In the genomic region with DNA sequence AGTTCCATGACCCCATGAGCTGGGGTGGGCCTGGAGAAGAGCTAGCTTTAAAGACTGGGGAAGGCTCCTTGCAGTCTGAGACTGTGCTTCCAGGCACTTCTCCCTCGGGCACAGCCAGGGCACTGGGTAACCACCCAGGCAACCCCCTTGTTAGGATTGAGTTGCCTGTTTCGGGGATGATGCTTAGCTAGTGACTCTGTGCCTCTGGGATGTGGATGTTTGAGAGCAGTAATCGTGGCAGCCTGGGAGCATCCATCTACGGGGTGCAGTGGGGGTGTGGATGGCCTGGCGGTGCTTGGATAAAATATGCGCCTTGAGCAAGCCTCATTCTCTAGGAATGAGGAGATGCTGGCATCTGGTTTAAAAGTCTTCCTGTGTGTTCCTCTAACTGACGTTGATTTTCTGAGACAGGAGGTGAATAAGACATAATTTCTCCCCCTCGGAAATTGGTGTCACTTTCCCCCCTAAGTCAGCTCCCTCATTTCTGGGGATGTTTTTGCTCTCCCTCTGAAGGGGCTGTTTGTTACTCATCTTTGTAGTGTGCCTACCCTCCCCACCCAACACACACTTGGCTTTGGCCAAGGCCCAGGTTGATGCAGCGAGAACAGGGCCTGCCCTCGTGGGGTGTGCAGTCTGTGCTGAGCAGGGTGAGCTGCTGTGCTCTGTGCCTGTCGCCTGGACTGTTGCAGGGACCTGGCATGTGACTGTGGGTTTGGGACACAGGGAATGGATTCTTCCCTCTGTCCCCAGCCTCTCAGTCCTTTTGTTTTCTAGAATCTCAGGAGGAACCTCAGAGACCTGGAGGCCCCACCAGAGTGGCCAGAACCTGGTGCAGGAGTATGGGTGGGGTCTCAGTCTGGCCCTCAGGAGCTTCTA, we compare ENCODE assay signal across 14 cellular contexts. TPM values are rescaled to one million over a fixed set of nuclear protein-coding genes. Genes with fewer than 3 reads are reported as not detected.
DNase-seq lines count a peak whose midpoint lies in the region; ATAC-seq and TF ChIP-seq lines count a peak whose summit lies in the region.
"Had no signal": no experiment of that assay in that cellular context is flagged by ENCODE, and none has a peak within 500 bp of the region (broad histone marks: within the 10 kb centered on the region; RNA-seq: fewer than 3 reads in every experiment).

No MANE protein-coding gene starts in this region.

- DNase-seq in esophagus muscularis mucosa (ENCODE audit: extremely low spot score) (no peak), neuronal stem cell (ENCODE audit: low spot score) (no peak), COLO829 (ENCODE audit: low spot score) (no peak), HK-2 (ENCODE audit: unreplicated experiment) (no peak)
- DNase-seq in stimulated activated CD4-positive, alpha-beta T cell treated with anti-CD3 and anti-CD28 coated beads, Interleukin-1b, Interleukin-23, amount 100 ng/mL, for 48 hours = no peak
- DNase-seq: activated CD4-positive, alpha-beta T cell treated with anti-CD3 and anti-CD28 coated beads, Interleukin-2, amount 50 U/mL, for 48 hours; effector memory CD4-positive, alpha-beta T cell; NCI-H1417; SW 1271 had no signal

- ATAC-seq in GM19467 (IDR thresholded peaks at IDR 0.05; ENCODE audit: unreplicated experiment) = no peak
- ATAC-seq: activated naive CD4-positive, alpha-beta T cell treated with anti-CD3 and anti-CD28 coated beads, Interleukin-2, amount 50 U/mL, for 72 hours had no signal

- H2BK15ac ChIP-seq in neuronal stem cell (ENCODE audit: low read length) = no peak overlapping the region

- H3K4me1 ChIP-seq in BLaER1 treated with 17β-estradiol and CSF1 and Interleukin-3, amounts not matched to agents 10 nM and 100 nM = peaks cover 32 to 93% (median 86%) of the 10 kb centered on the region in 10 experiments; a peak in 19 of 20 replicates
- peaks cover 23% of the 10 kb centered on the region for H3K4me1 ChIP-seq in HUES6 (ENCODE audit: control insufficient read depth, insufficient read depth, low read length)
- H3K4me1 ChIP-seq in esophagus muscularis mucosa = peaks cover 18 to 37% (median 31%) of the 10 kb centered on the region in 4 donors
- peaks cover 5 to 8% of the 10 kb centered on the region in 2 donors for H3K4me1 ChIP-seq in neuronal stem cell (ENCODE audit: control insufficient read depth in 2 of 2, insufficient read depth in 1 of 2, low read depth in 1 of 2, low read length in 2 of 2)

- H3K9me3 ChIP-seq in BLaER1 treated with 17β-estradiol and CSF1 and Interleukin-3, amounts not matched to agents 10 nM and 100 nM (replicated peaks in 1 of 11) = peaks cover 0 to 5% (median 0%) of the 10 kb centered on the region in 11 experiments; a peak in 1 of 22 replicates
- H3K9me3 ChIP-seq in HUES6 (ENCODE audit: control insufficient read depth, insufficient read depth, low read depth, low read length) (no peaks in the 10 kb centered on the region), esophagus muscularis mucosa (no peaks in the 10 kb centered on the region), neuronal stem cell (replicated peaks in 1 of 2; ENCODE audit: control insufficient read depth in 2 of 2, insufficient read depth in 1 of 2, low read depth in 1 of 2, low read length in 2 of 2) (peaks cover 5 to 8% of the 10 kb centered on the region in 2 donors)
- H3K9me3 ChIP-seq: vagina had no signal

- no peak overlapping the region for H3K14ac ChIP-seq in neuronal stem cell (ENCODE audit: low read length)

- no peak overlapping the region for H4K91ac ChIP-seq in neuronal stem cell (ENCODE audit: low read depth, low read length, poor library complexity)

- H3K9ac ChIP-seq in BLaER1 treated with 17β-estradiol and CSF1 and Interleukin-3, amounts not matched to agents 10 nM and 100 nM = peak overlapping the region in 5 of 11 experiments; percentile 60 to 81 (median 72); a peak in 6 of 22 replicates
- H3K9ac ChIP-seq in HUES6 (ENCODE audit: low read length) = peak overlapping the region; percentile 51
- no peak overlapping the region for H3K9ac ChIP-seq in neuronal stem cell (ENCODE audit: low read depth, low read length, poor library complexity)

- TF ChIP-seq EP300 in esophagus muscularis mucosa (IDR thresholded peaks at IDR 0.05) = no peak

- H3K4me2 ChIP-seq in BLaER1 treated with 17β-estradiol and CSF1 and Interleukin-3, amounts not matched to agents 10 nM and 100 nM = peak overlapping the region; percentile 94 to 100 (median 97); a peak in 20 of 22 replicates
- H3K4me2 ChIP-seq in neuronal stem cell (ENCODE audit: insufficient read depth, low read length, poor library complexity, severe bottlenecking) = no peak overlapping the region

- H2BK12ac ChIP-seq in neuronal stem cell (ENCODE audit: low read length) = no peak overlapping the region

- peaks cover 20% of the 10 kb centered on the region for H3K79me1 ChIP-seq in neuronal stem cell (ENCODE audit: low read depth, low read length)

- no peak overlapping the region for H2BK5ac ChIP-seq in neuronal stem cell (ENCODE audit: low read length)

- intact Hi-C loops in esophagus muscularis mucosa (cut with DNase I) = no loop called here

- H4K8ac ChIP-seq in neuronal stem cell (ENCODE audit: low read depth, low read length) = no peak overlapping the region

- peak overlapping the region in 3 of 10 experiments; percentile 69 to 75 (median 71); a peak in 4 of 20 replicates for H3K4me3 ChIP-seq in BLaER1 treated with 17β-estradiol and CSF1 and Interleukin-3, amounts not matched to agents 10 nM and 100 nM
- H3K4me3 ChIP-seq in HUES6 (ENCODE audit: low read depth, low read length) = no peak overlapping the region
- H3K4me3 ChIP-seq in esophagus muscularis mucosa = peak overlapping the region in 3 of 4 donors; percentile 68 to 90 (median 73)
- peak overlapping the region in 1 of 2 donors; percentile 70 for H3K4me3 ChIP-seq in neuronal stem cell (ENCODE audit: low read length in 2 of 2)
- H3K4me3 ChIP-seq: vagina had no signal

- TF ChIP-seq CTCF in esophagus muscularis mucosa (IDR thresholded peaks at IDR 0.05) = no peak

- no peak overlapping the region for H3K4ac ChIP-seq in neuronal stem cell (ENCODE audit: low read length)

- H2AFZ ChIP-seq in neuronal stem cell (ENCODE audit: low read length) = no peak overlapping the region

- TF ChIP-seq POLR2A in esophagus muscularis mucosa (IDR thresholded peaks at IDR 0.05; ENCODE audit: low read depth) = no peak

- no peak overlapping the region for H2BK120ac ChIP-seq in neuronal stem cell (ENCODE audit: low read depth, low read length)

- peak overlapping the region; percentile 98 for H3K23ac ChIP-seq in neuronal stem cell (ENCODE audit: low read depth, low read length, poor library complexity)

- peak overlapping the region; percentile 6 for H2AK5ac ChIP-seq in neuronal stem cell (ENCODE audit: low read depth, low read length)

- peaks cover 0 to 64% (median 12%) of the 10 kb centered on the region in 11 experiments; a peak in 15 of 22 replicates for H4K20me1 ChIP-seq in BLaER1 treated with 17β-estradiol and CSF1 and Interleukin-3, amounts not matched to agents 10 nM and 100 nM

- H3K18ac ChIP-seq in neuronal stem cell (ENCODE audit: low read length) = no peak overlapping the region

- WGBS in esophagus muscularis mucosa = 69% methylated on average over 11 of the region's 11 CpGs
- no CpG with 5 or more reads among the region's 11 CpGs for whole genome bisulfite sequencing in neuronal stem cell (ENCODE audit: extremely low coverage in 2 of 2, insufficient read length in 2 of 2, insufficient replicate concordance in 1 of 2), 2 donors

- peaks cover 0 to 3% (median 0%) of the 10 kb centered on the region in 11 experiments; a peak in 1 of 22 replicates for H3K36me3 ChIP-seq in BLaER1 treated with 17β-estradiol and CSF1 and Interleukin-3, amounts not matched to agents 10 nM and 100 nM
- H3K36me3 ChIP-seq in HUES6 (ENCODE audit: control insufficient read depth, insufficient read depth, low read length) (no peaks in the 10 kb centered on the region), esophagus muscularis mucosa (peaks cover 0 to 4% (median 0%) of the 10 kb centered on the region in 4 donors), neuronal stem cell (replicated peaks in 1 of 2; ENCODE audit: control insufficient read depth in 2 of 2, insufficient read depth in 2 of 2, low read length in 2 of 2) (peaks cover 0 to 9% of the 10 kb centered on the region in 2 donors)
- H3K36me3 ChIP-seq: vagina had no signal

- H3K27me3 ChIP-seq in BLaER1 treated with 17β-estradiol and CSF1 and Interleukin-3, amounts not matched to agents 10 nM and 100 nM = peaks cover 0 to 26% (median 21%) of the 10 kb centered on the region in 11 experiments; a peak in 14 of 22 replicates
- H3K27me3 ChIP-seq in HUES6 (ENCODE audit: control insufficient read depth, insufficient read depth, low read length) = peaks cover 52% of the 10 kb centered on the region
- no peaks in the 10 kb centered on the region for H3K27me3 ChIP-seq in esophagus muscularis mucosa
- H3K27me3 ChIP-seq in neuronal stem cell (ENCODE audit: control insufficient read depth in 3 of 3, insufficient read depth in 3 of 3, low read depth in 1 of 3, low read length in 3 of 3) = peaks cover 0 to 26% (median 7%) of the 10 kb centered on the region in 3 experiments
- H3K27me3 ChIP-seq: vagina had no signal

- H3K27ac ChIP-seq in BLaER1 treated with 17β-estradiol and CSF1 and Interleukin-3, amounts not matched to agents 10 nM and 100 nM = no peak overlapping the region
- H3K27ac ChIP-seq in HUES6 (ENCODE audit: low read depth, low read length) (no peak overlapping the region), esophagus muscularis mucosa (replicated peaks in 1 of 4) (peak overlapping the region in 2 of 4 donors; percentile 76), neuronal stem cell (replicated peaks; ENCODE audit: low read length) (no peak overlapping the region)
- H3K27ac ChIP-seq: vagina had no signal

RNA-seq across cellular contexts. Expression of a gene that starts 2.0 kb away (rescaled TPM):
- 10 to 100 TPM; 51.7 to 79.5 (median 64.6) TPM for total RNA-seq in esophagus muscularis mucosa
- polyA plus RNA-seq in neuronal stem cell (2013, experiment 1 of 2) = 36.9 TPM
- polyA plus RNA-seq in neuronal stem cell (2013, experiment 2 of 2) = 37.0 TPM
